In genomic region chr11:123437236-123437979, GRCh38 we compare ENCODE assay signal across 21 cellular contexts. TPM values are rescaled to one million over a fixed set of nuclear protein-coding genes. Genes with fewer than 3 reads are reported as not detected.
DNase-seq lines count a peak whose midpoint lies in the region; ATAC-seq and TF ChIP-seq lines count a peak whose summit lies in the region.
"Had no signal": no experiment of that assay in that cellular context is flagged by ENCODE, and none has a peak within 500 bp of the region (broad histone marks: within the 10 kb centered on the region; RNA-seq: fewer than 3 reads in every experiment).

No MANE protein-coding gene starts in this region.

- H3F3A ChIP-seq in SK-N-SH (replicated peaks; ENCODE audit: insufficient read depth), result no peaks in the 10 kb centered on the region

- peak overlapping the region; percentile 16 for H3K4me3 Mint-ChIP-seq in activated CD8-positive, alpha-beta memory T cell treated with anti-CD3 and anti-CD28 coated beads, Interleukin-2, amount 10 ng/mL, durations not matched to agents 7 days and 5 days
- H3K4me3 Mint-ChIP-seq in activated naive CD8-positive, alpha-beta T cell treated with anti-CD3 and anti-CD28 coated beads, Interleukin-2, amount 50 U/mL, for 24 hours, result peak overlapping the region; percentile 39

- H3K27ac ChIP-seq in SK-N-SH (ENCODE audit: low read depth in 2 of 2, low read length in 1 of 2), result peak overlapping the region in 1 of 2 experiments; percentile 27; a peak in 1 of 4 replicates
- no peak overlapping the region for H3K27ac ChIP-seq in sigmoid colon
- H3K27ac ChIP-seq: breast epithelium, lower lobe of right lung, SK-N-MC, suprapubic skin had no signal

- POLR2A ChIA-PET in SK-N-SH (lab: Yijun Ruan, JAX), result no interaction called here

- peaks cover 2% of the 10 kb centered on the region for H3K9me3 Mint-ChIP-seq in activated CD8-positive, alpha-beta memory T cell treated with anti-CD3 and anti-CD28 coated beads, Interleukin-2, amount 10 ng/mL, durations not matched to agents 7 days and 5 days (ENCODE audit: low read depth)
- no peaks in the 10 kb centered on the region for H3K9me3 Mint-ChIP-seq in activated naive CD8-positive, alpha-beta T cell treated with anti-CD3 and anti-CD28 coated beads, Interleukin-2, amount 50 U/mL, for 24 hours

- ATAC-seq in activated CD8-positive, alpha-beta memory T cell treated with anti-CD3 and anti-CD28 coated beads, Interleukin-2, amount 10 ng/mL, durations not matched to agents 7 days and 5 days, result peak; percentile 47
- ATAC-seq in activated naive CD8-positive, alpha-beta T cell treated with anti-CD3 and anti-CD28 coated beads, Interleukin-2, amount 50 U/mL, for 24 hours, result peak; percentile 75
- ATAC-seq: A549, HCT116, lower lobe of right lung had no signal

- H3K36me3 Mint-ChIP-seq in activated CD8-positive, alpha-beta memory T cell treated with anti-CD3 and anti-CD28 coated beads, Interleukin-2, amount 10 ng/mL, durations not matched to agents 7 days and 5 days, result peaks cover 65% of the 10 kb centered on the region
- H3K36me3 Mint-ChIP-seq in activated naive CD8-positive, alpha-beta T cell treated with anti-CD3 and anti-CD28 coated beads, Interleukin-2, amount 50 U/mL, for 24 hours (ENCODE audit: low read depth), result peaks cover 31% of the 10 kb centered on the region

- peak overlapping the region; percentile 83 for H3K27ac Mint-ChIP-seq in activated CD8-positive, alpha-beta memory T cell treated with anti-CD3 and anti-CD28 coated beads, Interleukin-2, amount 10 ng/mL, durations not matched to agents 7 days and 5 days
- H3K27ac Mint-ChIP-seq in activated naive CD8-positive, alpha-beta T cell treated with anti-CD3 and anti-CD28 coated beads, Interleukin-2, amount 50 U/mL, for 24 hours, result peak overlapping the region; percentile 70

- intact Hi-C loops in head of caudate nucleus (cut with DNase I), result no loop called here
- intact Hi-C loops in sigmoid colon (cut with DNase I), result no loop called here

- H3K4me2 ChIP-seq in SK-N-SH, result 0 out of 2 replicates have a peak overlapping the region, but pooled peaks have one; percentile 38
- H3K4me2 ChIP-seq: A549 had no signal

- TF ChIP-seq RAD21 in SK-N-SH (IDR thresholded peaks at IDR 0.05; ENCODE audit: low read length), result no peak

- H3K4me3 ChIP-seq in SK-N-SH (ENCODE audit: low read depth in 2 of 2, low read length in 1 of 2) (no peak overlapping the region), retinal pigment epithelial cell (ENCODE audit: low read length) (peak overlapping the region; percentile 7), sigmoid colon (no peak overlapping the region)
- H3K4me3 ChIP-seq: A549, breast epithelium, lower lobe of right lung, SK-N-MC, suprapubic skin had no signal

- TF ChIP-seq POLR2A in sigmoid colon (IDR thresholded peaks at IDR 0.05), result no peak

- H3K27me3 ChIP-seq in SK-N-SH (ENCODE audit: insufficient read depth) (no peaks in the 10 kb centered on the region), sigmoid colon (peaks cover 0 to 6% (median 0%) of the 10 kb centered on the region in 3 donors)
- H3K27me3 ChIP-seq: breast epithelium, suprapubic skin had no signal

- H3K36me3 ChIP-seq in SK-N-SH (replicated peaks in 1 of 2; ENCODE audit: control insufficient read depth in 1 of 2, insufficient read depth in 2 of 2, low read length in 1 of 2) (peaks cover 0 to 4% of the 10 kb centered on the region in 2 experiments), sigmoid colon (no peaks in the 10 kb centered on the region)
- H3K36me3 ChIP-seq: breast epithelium, lower lobe of right lung, suprapubic skin had no signal

- WGBS in SK-N-SH (ENCODE audit: low lambda C conversion rate), result 66% methylated on average over 9 of the region's 9 CpGs
- 85 to 91% methylated on average over 9 of the region's 9 CpGs for WGBS in sigmoid colon, 2 donors

- H4K20me1 ChIP-seq in SK-N-SH (ENCODE audit: insufficient read depth), result no peaks in the 10 kb centered on the region

- TF ChIP-seq EP300 in SK-N-SH (IDR thresholded peaks at IDR 0.05; ENCODE audit: borderline replicate concordance in 1 of 2, low read depth in 1 of 2, low read length in 1 of 2) (no peak), sigmoid colon (IDR thresholded peaks at IDR 0.05) (no peak)

- H2AFZ ChIP-seq in SK-N-SH (ENCODE audit: low read depth), result no peak overlapping the region

- H3K9me3 ChIP-seq in SK-N-SH (no peaks in the 10 kb centered on the region), sigmoid colon (no peaks in the 10 kb centered on the region)
- H3K9me3 ChIP-seq: A549, breast epithelium, lower lobe of right lung, suprapubic skin had no signal

- peaks cover 57% of the 10 kb centered on the region for H3K79me2 ChIP-seq in SK-N-SH (ENCODE audit: insufficient read depth)

- TF ChIP-seq CTCF in SK-N-SH (IDR thresholded peaks at IDR 0.05), result no peak
- no peak for TF ChIP-seq CTCF in retinal pigment epithelial cell (conservative IDR thresholded peaks at IDR 0.05; ENCODE audit: low read depth, low read length)
- no peak for TF ChIP-seq CTCF in sigmoid colon (IDR thresholded peaks at IDR 0.05)

- H3K9ac ChIP-seq in SK-N-SH, result no peak overlapping the region; the same call in 1 of the 2 replicates

- H3K4me1 ChIP-seq in SK-N-SH (ENCODE audit: control insufficient read depth in 1 of 2, insufficient read depth in 2 of 2, low read depth in 1 of 2, low read length in 1 of 2), result peaks cover 10 to 27% of the 10 kb centered on the region in 2 experiments; a peak in 3 of 4 replicates
- no peaks in the 10 kb centered on the region for H3K4me1 ChIP-seq in sigmoid colon
- H3K4me1 ChIP-seq: breast epithelium, suprapubic skin had no signal

- CTCF ChIA-PET in activated CD8-positive, alpha-beta memory T cell treated with anti-CD3 and anti-CD28 coated beads, Interleukin-2, amount 10 ng/mL, durations not matched to agents 7 days and 5 days (lab: Charles Lee), result interaction anchor here (0.7 to 5.8 kb wide), 5 partner anchors 8 to 30 kb away, joined by 3 to 39 read pairs (median 17); no protein-coding TSS in a partner anchor
- CTCF ChIA-PET in SK-N-SH (lab: Yijun Ruan, JAX), result interaction anchor here (0.8 to 0.9 kb wide), 2 partner anchors 29 to 136 kb away, joined by 3 to 5 read pairs; no protein-coding TSS in a partner anchor

- H3K9me2 ChIP-seq in SK-N-SH, result no peaks in the 10 kb centered on the region

- DNase-seq in activated CD8-positive, alpha-beta memory T cell treated with anti-CD3 and anti-CD28 coated beads, Interleukin-2, amount 10 ng/mL, durations not matched to agents 7 days and 5 days, result peak; percentile 68
- no peak for DNase-seq in activated CD8-positive, alpha-beta memory T cell treated with anti-CD3 and anti-CD28 coated beads, Interleukin-2, amount 50 U/mL, for 4 hours
- DNase-seq in SK-N-SH (no peak), retinal pigment epithelial cell (ENCODE audit: low read depth) (no peak), head of caudate nucleus (no peak), DMS153 treated with DMSO at 0.1 percent for 48 hours (lab: John Stamatoyannopoulos, UW; ENCODE audit: unreplicated experiment) (no peak), sigmoid colon (no peak)
- DNase-seq in activated naive CD8-positive, alpha-beta T cell treated with anti-CD3 and anti-CD28 coated beads, Interleukin-2, amount 50 U/mL, for 24 hours, result no peak
- DNase-seq: activated CD4-positive, CD25-positive, alpha-beta regulatory T cell; cortex of kidney; Karpas-422; lower lobe of right lung; NCI-H1092; NCI-H2029 treated with DMSO at 0.1 percent for 48 hours; stimulated activated CD8-positive, alpha-beta memory T cell treated with anti-CD3 and anti-CD28 coated beads, Interleukin-4, amount 100 ng/mL, for 48 hours; T1000 had no signal

- no peaks in the 10 kb centered on the region for H3K27me3 Mint-ChIP-seq in activated CD8-positive, alpha-beta memory T cell treated with anti-CD3 and anti-CD28 coated beads, Interleukin-2, amount 10 ng/mL, durations not matched to agents 7 days and 5 days
- H3K27me3 Mint-ChIP-seq in activated naive CD8-positive, alpha-beta T cell treated with anti-CD3 and anti-CD28 coated beads, Interleukin-2, amount 50 U/mL, for 24 hours, result no peaks in the 10 kb centered on the region

- peaks cover 96% of the 10 kb centered on the region for H3K4me1 Mint-ChIP-seq in activated CD8-positive, alpha-beta memory T cell treated with anti-CD3 and anti-CD28 coated beads, Interleukin-2, amount 10 ng/mL, durations not matched to agents 7 days and 5 days
- peaks cover 61% of the 10 kb centered on the region for H3K4me1 Mint-ChIP-seq in activated naive CD8-positive, alpha-beta T cell treated with anti-CD3 and anti-CD28 coated beads, Interleukin-2, amount 50 U/mL, for 24 hours

TF ChIP-seq in SK-N-SH, 30 proteins besides CTCF, POLR2A, EP300 and RAD21 (continues in another document):
- TF ChIP-seq NRF1 (IDR thresholded peaks at IDR 0.05; ENCODE audit: low read depth, low read length) (no peak), RCOR1 (IDR thresholded peaks at IDR 0.05; ENCODE audit: low read length) (no peak), MEF2A (IDR thresholded peaks at IDR 0.05; ENCODE audit: borderline replicate concordance, low read depth) (no peak), RXRA (IDR thresholded peaks at IDR 0.05; ENCODE audit: borderline replicate concordance, low read depth) (no peak), SIN3A (IDR thresholded peaks at IDR 0.05; ENCODE audit: borderline replicate concordance, low read depth, low read length) (no peak), EZH2phosphoT487 (IDR thresholded peaks at IDR 0.05; ENCODE audit: borderline replicate concordance, low read depth) (no peak), TAF1 (IDR thresholded peaks at IDR 0.05; ENCODE audit: borderline replicate concordance, low read depth, low read length) (no peak), GABPA (IDR thresholded peaks at IDR 0.05; ENCODE audit: low read depth) (no peak), NFIC (IDR thresholded peaks at IDR 0.05; ENCODE audit: borderline replicate concordance) (no peak), GATA2 (CRISPR knock-in tag; IDR thresholded peaks at IDR 0.05) (no peak), PBX3 (IDR thresholded peaks at IDR 0.05) (no peak), CHD2 (IDR thresholded peaks at IDR 0.05; ENCODE audit: low read length, partially characterized antibody) (no peak)

RNA-seq across cellular contexts. Expression of gene GRAMD1B, which starts 7.3 kb away (rescaled TPM):
- total RNA-seq in activated CD8-positive, alpha-beta memory T cell treated with anti-CD3 and anti-CD28 coated beads, Interleukin-2, amount 10 ng/mL, durations not matched to agents 7 days and 5 days, result 10 to 100 TPM; 75.6 to 89.9 TPM
- polyA plus RNA-seq in SK-N-SH (2012; rRNA removed), result 14.0 and 14.5 TPM in 2 replicates
- 7.1 and 8.4 TPM in 2 replicates for polyA plus RNA-seq in SK-N-SH (2012; cell fraction: cytosol; rRNA removed)
- polyA plus RNA-seq in SK-N-SH (2012; cell fraction: nucleus; rRNA removed), result 40.4 and 41.9 TPM in 2 replicates
- total RNA-seq in sigmoid colon, result 1 to 10 TPM; 2.3 to 5.0 (median 3.8) TPM
- 1 to 10 TPM; 1.8 to 4.9 (median 3.5) TPM for polyA plus RNA-seq in sigmoid colon

Comparison
In these comparisons a context has a peak if more than half of its experiments do, and no peak if none do; other contexts are left out.
1. RNA of gene GRAMD1B, which starts 7.3 kb away (total RNA-seq): 75.6 to 89.9 TPM in activated CD8-positive, alpha-beta memory T cell treated with anti-CD3 and anti-CD28 coated beads, Interleukin-2, amount 10 ng/mL, durations not matched to agents 7 days and 5 days; 2.3 to 5.0 TPM in sigmoid colon; every median in the first group is over 10 times any median in the second.